18 cellular contexts compared by ENCODE assay signal in genomic region chr1:41512701-41513387, GRCh38. TPM values are rescaled to one million over a fixed set of nuclear protein-coding genes. Genes with fewer than 3 reads are reported as not detected.
A peak's percentile ranks its signal among the peaks of the same experiment; 100 is the strongest.
DNase-seq lines count a peak whose midpoint lies in the region; ATAC-seq, FAIRE-seq and TF ChIP-seq lines count a peak whose summit lies in the region.
"Had no signal": no experiment of that assay in that cellular context is flagged by ENCODE, and none has a peak within 500 bp of the region (broad histone marks: within the 10 kb centered on the region; RNA-seq: fewer than 3 reads in every experiment).

No MANE protein-coding gene starts in this region.

- H3K9ac ChIP-seq in H1 (replicated peaks in 1 of 4; ENCODE audit: extremely low read depth in 1 of 4, low read depth in 3 of 4, low read length in 3 of 4): no peak overlapping the region

- H3K27ac Mint-ChIP-seq in GM23338: no peak overlapping the region
- peak overlapping the region; percentile 37 for H3K27ac Mint-ChIP-seq in stimulated activated effector memory CD8-positive, alpha-beta T cell treated with anti-CD3 and anti-CD28 coated beads, Interleukin-12 subunit alpha, Interleukin-12 subunit beta, amount 100 ng/mL, for 72 hours
- H3K27ac Mint-ChIP-seq: CD4-positive, alpha-beta T cell had no signal

- no peak overlapping the region for H3K4me3 Mint-ChIP-seq in GM23338
- no peak overlapping the region for H3K4me3 Mint-ChIP-seq in stimulated activated effector memory CD8-positive, alpha-beta T cell treated with anti-CD3 and anti-CD28 coated beads, Interleukin-12 subunit alpha, Interleukin-12 subunit beta, amount 100 ng/mL, for 72 hours
- H3K4me3 Mint-ChIP-seq: CD4-positive, alpha-beta T cell had no signal

- H3K36me3 Mint-ChIP-seq in GM23338 (ENCODE audit: low read depth): no peaks in the 10 kb centered on the region; the same call in 2 of the 3 replicates
- H3K36me3 Mint-ChIP-seq in stimulated activated effector memory CD8-positive, alpha-beta T cell treated with anti-CD3 and anti-CD28 coated beads, Interleukin-12 subunit alpha, Interleukin-12 subunit beta, amount 100 ng/mL, for 72 hours: peaks cover 59% of the 10 kb centered on the region

- H2BK20ac ChIP-seq in H1 (ENCODE audit: low read length): no peak overlapping the region

- no peak overlapping the region for H2AK5ac ChIP-seq in H1 (ENCODE audit: low read depth, low read length)

- H3K4me1 Mint-ChIP-seq in GM23338: peaks cover 10% of the 10 kb centered on the region
- no peaks in the 10 kb centered on the region for H3K4me1 Mint-ChIP-seq in stimulated activated effector memory CD8-positive, alpha-beta T cell treated with anti-CD3 and anti-CD28 coated beads, Interleukin-12 subunit alpha, Interleukin-12 subunit beta, amount 100 ng/mL, for 72 hours

- H3K79me1 ChIP-seq in H1 (ENCODE audit: low read depth, low read length): no peaks in the 10 kb centered on the region

- no peaks in the 10 kb centered on the region for H3K79me2 ChIP-seq in GM23338 (replicated peaks; ENCODE audit: insufficient read depth)
- H3K79me2 ChIP-seq in H1 (ENCODE audit: control insufficient read depth in 1 of 2, insufficient read depth in 2 of 2, low read length in 2 of 2): no peaks in the 10 kb centered on the region

- no peak overlapping the region for H3K56ac ChIP-seq in H1 (replicated peaks; ENCODE audit: insufficient read length, low read depth, low read length)

- H3K9me3 ChIP-seq in H1 (ENCODE audit: insufficient read depth in 2 of 2, low read depth in 1 of 2, low read length in 1 of 2) (no peaks in the 10 kb centered on the region), upper lobe of right lung (no peaks in the 10 kb centered on the region)
- H3K9me3 ChIP-seq: BE2C, Caco-2 had no signal

- H2AFZ ChIP-seq in GM23338 (no peak overlapping the region), H1 (ENCODE audit: low read length) (no peak overlapping the region)

- WGBS in H1 (ENCODE audit: extremely low coverage in 1 of 2, insufficient coverage in 1 of 2, insufficient read length in 1 of 2, insufficient replicate concordance in 2 of 2, low coverage in 1 of 2, low lambda C conversion rate in 2 of 2, missing lambda C conversion rate in 1 of 2), 2 experiments: 91% methylated on average over 25 of the region's 27 CpGs; no CpG with 5 or more reads in 1 of the 2 experiments

- no peaks in the 10 kb centered on the region for H3K36me3 ChIP-seq in GM23338 (ENCODE audit: insufficient read depth)
- no peaks in the 10 kb centered on the region for H3K36me3 ChIP-seq in H1 (ENCODE audit: control insufficient read depth in 2 of 4, insufficient read depth in 4 of 4, low read length in 3 of 4)
- peaks cover 12% of the 10 kb centered on the region for H3K36me3 ChIP-seq in upper lobe of right lung
- H3K36me3 ChIP-seq: BE2C had no signal

- H3K18ac ChIP-seq in H1 (ENCODE audit: extremely low read depth, low read length): no peak overlapping the region

- ATAC-seq in Right ventricle myocardium superior (ENCODE audit: poor library complexity) (no peak), GM23338 (no peak), upper lobe of right lung (no peak)
- no peak for ATAC-seq in stimulated activated effector memory CD8-positive, alpha-beta T cell treated with anti-CD3 and anti-CD28 coated beads, Interleukin-12 subunit alpha, Interleukin-12 subunit beta, amount 100 ng/mL, for 72 hours

- no peak overlapping the region for H2BK120ac ChIP-seq in H1 (replicated peaks; ENCODE audit: low read depth, low read length)

- DNase-seq in Right ventricle myocardium superior (peak; percentile 37), cardiac septum (ENCODE audit: low spot score) (no peak), GM23338 (ENCODE audit: low spot score) (no peak), H1 (ENCODE audit: low read depth in 1 of 2, low spot score in 2 of 2) (no peak), HUDEP-2 (lab: John Stamatoyannopoulos, UW; ENCODE audit: unreplicated experiment in 76 of 76) (no peak), upper lobe of right lung (no peak)
- no peak for DNase-seq in stimulated activated effector memory CD8-positive, alpha-beta T cell treated with anti-CD3 and anti-CD28 coated beads, Interleukin-12 subunit alpha, Interleukin-12 subunit beta, amount 100 ng/mL, for 72 hours (ENCODE audit: low spot score in 2 of 2)
- DNase-seq: ACHN, C1 segment of cervical spinal cord, Caco-2, HCEC 1CT had no signal

- no peak overlapping the region for H2BK12ac ChIP-seq in H1 (ENCODE audit: low read depth, low read length)

- H3K27me3 ChIP-seq in GM23338 (ENCODE audit: insufficient read depth): peaks cover 7% of the 10 kb centered on the region
- H3K27me3 ChIP-seq in H1 (replicated peaks in 1 of 4; ENCODE audit: control insufficient read depth in 3 of 4, extremely low read depth in 1 of 4, insufficient read depth in 3 of 4, low read length in 3 of 4): peaks cover 0 to 9% (median 5%) of the 10 kb centered on the region in 4 experiments; a peak in 5 of 7 replicates
- no peaks in the 10 kb centered on the region for H3K27me3 ChIP-seq in upper lobe of right lung
- H3K27me3 ChIP-seq: BE2C had no signal

- H3K23ac ChIP-seq in H1 (ENCODE audit: insufficient read length): no peak overlapping the region

- no peak overlapping the region for H3K4ac ChIP-seq in H1 (replicated peaks; ENCODE audit: insufficient read length, low read depth, low read length)

- CTCF ChIA-PET in H1 (lab: Charles Lee; ENCODE audit: partially characterized antibody): interaction anchor here (0.5 to 10.4 kb wide), 37 partner anchors 8 to 655 kb away, joined by 3 to 205 read pairs (median 4); partner anchors contain the start of gene EDN2

- H3K9me3 Mint-ChIP-seq in GM23338: no peaks in the 10 kb centered on the region; the same call in 2 of the 3 replicates
- no peaks in the 10 kb centered on the region for H3K9me3 Mint-ChIP-seq in stimulated activated effector memory CD8-positive, alpha-beta T cell treated with anti-CD3 and anti-CD28 coated beads, Interleukin-12 subunit alpha, Interleukin-12 subunit beta, amount 100 ng/mL, for 72 hours
- H3K9me3 Mint-ChIP-seq: CD4-positive, alpha-beta T cell had no signal

- H3K4me2 ChIP-seq in GM23338 (no peak overlapping the region), H1 (ENCODE audit: insufficient read depth in 1 of 2, low read depth in 2 of 2, low read length in 2 of 2) (no peak overlapping the region)

- H4K5ac ChIP-seq in H1 (ENCODE audit: insufficient read length, low read depth, low read length): no peak overlapping the region

- no peak overlapping the region for H2BK5ac ChIP-seq in H1 (ENCODE audit: low read depth, low read length)

- POLR2A ChIA-PET in H1 (lab: Charles Lee; ENCODE audit: partially characterized antibody): interaction anchor here (1.1 to 1.5 kb wide), 3 partner anchors 10 to 18 kb away, joined by 3 to 6 read pairs (median 3); no protein-coding TSS in a partner anchor

- TF ChIP-seq RAD21 in H1 (IDR thresholded peaks at IDR 0.05 in 1 of 2, conservative IDR thresholded peaks at IDR 0.05 in 1 of 2; ENCODE audit: low read depth in 2 of 2, low read length in 2 of 2): no peak

- no peak overlapping the region for H4K91ac ChIP-seq in H1 (replicated peaks; ENCODE audit: insufficient read length, low read length)

- H3K4me3 ChIP-seq in GM23338 (no peak overlapping the region), H1 (ENCODE audit: extremely low read depth in 1 of 4, insufficient read depth in 2 of 4, low read depth in 3 of 4, low read length in 4 of 4) (no peak overlapping the region), upper lobe of right lung (no peak overlapping the region)

- intact Hi-C loops in Right ventricle myocardium superior (cut with DNase I): no loop called here
- intact Hi-C loops in cardiac septum (cut with DNase I): no loop called here
- intact Hi-C loops in upper lobe of right lung (cut with DNase I): no loop called here

- no peak for TF ChIP-seq EP300 in H1 (IDR thresholded peaks at IDR 0.05; ENCODE audit: borderline replicate concordance in 1 of 2, low read depth in 2 of 2, low read length in 2 of 2)

- no peaks in the 10 kb centered on the region for H4K20me1 ChIP-seq in GM23338 (replicated peaks; ENCODE audit: insufficient read depth)
- no peaks in the 10 kb centered on the region for H4K20me1 ChIP-seq in H1 (replicated peaks in 1 of 2; ENCODE audit: control insufficient read depth in 1 of 2, insufficient read depth in 2 of 2, low read length in 2 of 2)

- 0 out of 2 replicates have a peak overlapping the region, but pooled peaks have one; percentile 31 for H2BK15ac ChIP-seq in H1 (ENCODE audit: low read length)

- no peak for TF ChIP-seq POLR2A in H1 (IDR thresholded peaks at IDR 0.05; ENCODE audit: control extremely low read depth in 1 of 2, low read depth in 2 of 2, low read length in 2 of 2)

- H3K4me1 ChIP-seq in GM23338 (ENCODE audit: insufficient read depth) (peaks cover 8% of the 10 kb centered on the region; the same call in 1 of the 2 replicates), H1 (replicated peaks in 1 of 4; ENCODE audit: control insufficient read depth in 3 of 4, insufficient read depth in 4 of 4, low read length in 3 of 4) (peaks cover 6 to 8% (median 8%) of the 10 kb centered on the region in 4 experiments), upper lobe of right lung (peaks cover 20% of the 10 kb centered on the region)

- peaks cover 7% of the 10 kb centered on the region for H3K27me3 Mint-ChIP-seq in GM23338 (ENCODE audit: insufficient read depth, low read depth, poor library complexity)
- H3K27me3 Mint-ChIP-seq: CD4-positive, alpha-beta T cell had no signal

- no peak overlapping the region for H3K14ac ChIP-seq in H1 (ENCODE audit: insufficient read length)

- TF ChIP-seq CTCF in GM23338 (conservative IDR thresholded peaks at IDR 0.05; ENCODE audit: low read depth in 2 of 2) (no peak), H1 (IDR thresholded peaks at IDR 0.05; ENCODE audit: control extremely low read depth in 1 of 3, insufficient read depth in 1 of 3, low read depth in 1 of 3, low read length in 3 of 3) (no peak), upper lobe of right lung (IDR thresholded peaks at IDR 0.05) (no peak)

- H3F3A ChIP-seq in GM23338 (replicated peaks; ENCODE audit: low read depth): no peaks in the 10 kb centered on the region

- no peak for FAIRE-seq in H1 (lab: Jason Lieb, UNC)
- FAIRE-seq: A204.1, D721Med, G401.6, GM19239, H54 had no signal

- H4K8ac ChIP-seq in H1 (ENCODE audit: extremely low read depth, insufficient read depth, low read length): peak overlapping the region; percentile 12; the same call in 1 of the 2 replicates

- no peak overlapping the region for H3K27ac ChIP-seq in GM23338 (ENCODE audit: low read depth)
- H3K27ac ChIP-seq in H1 (ENCODE audit: low read depth, low read length): no peak overlapping the region
- H3K27ac ChIP-seq in upper lobe of right lung: no peak overlapping the region

- H3K9me2 ChIP-seq in GM23338 (ENCODE audit: insufficient read depth): no peaks in the 10 kb centered on the region; the same call in 1 of the 2 replicates

- no peaks in the 10 kb centered on the region; the same call in 1 of the 2 replicates for H3K23me2 ChIP-seq in H1 (ENCODE audit: low read depth, low read length)

RNA-seq across cellular contexts. Expression of gene EDN2, which starts 28.4 kb away (rescaled TPM):
- 0.27 TPM for total RNA-seq in Right ventricle myocardium superior
- 1.1 TPM for total RNA-seq in cardiac septum
- not detected in 2 replicates for total RNA-seq in GM23338 (2014; rRNA removed; shearing (Covaris generic))
- not detected in 2 replicates for polyA plus RNA-seq in GM23338 (2016; fragmentation: Nextera tagmentation; extraction: Ambion mirVana)
- total RNA-seq in H1 (2021; fragmentation: NEBNext Ultra II Directional; extraction: Animal tissue kit (Norgen Biotek cat#: 25700)): 0.39 TPM in 1 of 2 replicates, not detected in the other
- polyA plus RNA-seq in H1 (2011; rRNA removed): 0.32 and 0.39 TPM in 2 replicates
- polyA plus RNA-seq in H1 (2011; cell fraction: cytosol; rRNA removed): 0.26 TPM
- polyA plus RNA-seq in H1 (2011; cell fraction: nucleus; rRNA removed): 0.58 TPM
- not detected in 4 replicates for polyA plus RNA-seq in H1 (2012, experiment 1 of 2)
- 1.3 TPM for polyA plus RNA-seq in H1 (2012, experiment 2 of 2)
- polyA plus RNA-seq in H1 (2013, experiment 1 of 2): 0.16 TPM
- 0.17 TPM for polyA plus RNA-seq in H1 (2013, experiment 2 of 2)
- polyA minus RNA-seq in H1 (2011; rRNA and poly(A)+ RNA removed): not detected in 2 replicates
- polyA minus RNA-seq in H1 (2011; cell fraction: cytosol; rRNA and poly(A)+ RNA removed): not detected
- 0.50 TPM for polyA minus RNA-seq in H1 (2011; cell fraction: nucleus; rRNA and poly(A)+ RNA removed)
- total RNA-seq in upper lobe of right lung: not detected
- total RNA-seq: Caco-2; CD4-positive, alpha-beta T cell had no signal
